In the genomic region with DNA sequence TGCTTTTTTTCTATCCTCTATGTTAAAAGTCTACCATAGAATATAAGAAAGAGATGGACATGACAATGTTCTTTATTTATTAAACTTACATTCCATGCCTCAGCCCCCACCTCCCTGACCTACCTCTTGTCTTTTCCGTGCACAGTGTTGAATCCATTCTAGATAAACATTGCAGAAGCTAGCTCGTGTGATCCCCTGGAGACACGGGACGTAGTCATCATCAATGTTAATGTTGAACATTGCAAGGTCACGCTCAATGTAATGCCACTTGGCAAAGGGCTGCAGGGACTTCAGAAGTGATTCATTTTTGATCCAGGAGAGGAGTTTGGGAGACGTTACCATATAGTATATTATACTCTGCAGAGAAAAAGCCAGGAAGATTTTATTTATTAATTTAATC, we compare ENCODE assay signal across 24 cellular contexts.
"Had no signal": no experiment of that assay in that cellular context is flagged by ENCODE, and none has a peak within 500 bp of the region (broad histone marks: within the 10 kb centered on the region; RNA-seq: fewer than 3 reads in every experiment).

No MANE protein-coding gene starts in this region.

- H3K4me1 ChIP-seq: ascending aorta had no signal

- H3K4me3 Mint-ChIP-seq: activated B cell treated with CpG ODN at 0.5 μM for 24 hours; activated CD4-positive, alpha-beta T cell treated with anti-CD3 and anti-CD28 coated beads, Interleukin-2, amount 10 ng/mL, durations not matched to agents 24 days and 14 days; activated CD8-positive, alpha-beta memory T cell treated with anti-CD3 and anti-CD28 coated beads, Interleukin-2, amount 10 ng/mL, durations not matched to agents 7 days and 5 days; activated naive CD8-positive, alpha-beta T cell treated with anti-CD3 and anti-CD28 coated beads, Interleukin-2, amount 50 U/mL, for 24 hours; activated T-cell treated with anti-CD3 and anti-CD28 coated beads, Interleukin-2, amount 50 U/mL, for 4 hours; central memory CD8-positive, alpha-beta T cell; T-helper 1 cell treated with Interleukin-12 subunit alpha and Interleukin-12 subunit beta and Interleukin-4 antibody, amounts not matched to agents 30 μg/mL and 1 μg/mL, for 36 hours had no signal

- H3K9me3 Mint-ChIP-seq: activated B cell treated with CpG ODN at 0.5 μM for 24 hours; activated CD4-positive, alpha-beta T cell treated with anti-CD3 and anti-CD28 coated beads, Interleukin-2, amount 10 ng/mL, durations not matched to agents 24 days and 14 days; activated naive CD4-positive, alpha-beta T cell treated with anti-CD3 and anti-CD28 coated beads, Interleukin-2, amount 50 U/mL, for 72 hours; activated naive CD8-positive, alpha-beta T cell treated with anti-CD3 and anti-CD28 coated beads, Interleukin-2, amount 50 U/mL, for 24 hours; activated T-cell treated with anti-CD3 and anti-CD28 coated beads, Interleukin-2, amount 50 U/mL, for 4 hours; central memory CD8-positive, alpha-beta T cell; T-helper 1 cell treated with Interleukin-12 subunit alpha and Interleukin-12 subunit beta and Interleukin-4 antibody, amounts not matched to agents 30 μg/mL and 1 μg/mL, for 36 hours had no signal

- H3K27me3 ChIP-seq: ascending aorta, body of pancreas had no signal

- H3K27ac Mint-ChIP-seq: activated B cell treated with CpG ODN at 0.5 μM for 24 hours; activated CD4-positive, alpha-beta T cell treated with anti-CD3 and anti-CD28 coated beads, Interleukin-2, amount 10 ng/mL, durations not matched to agents 24 days and 14 days; activated CD8-positive, alpha-beta memory T cell treated with anti-CD3 and anti-CD28 coated beads, Interleukin-2, amount 10 ng/mL, durations not matched to agents 7 days and 5 days; activated naive CD4-positive, alpha-beta T cell treated with anti-CD3 and anti-CD28 coated beads, Interleukin-2, amount 50 U/mL, for 72 hours; activated naive CD8-positive, alpha-beta T cell treated with anti-CD3 and anti-CD28 coated beads, Interleukin-2, amount 50 U/mL, for 24 hours; T-helper 1 cell treated with Interleukin-12 subunit alpha and Interleukin-12 subunit beta and Interleukin-4 antibody, amounts not matched to agents 30 μg/mL and 1 μg/mL, for 36 hours had no signal

- H3K4me3 ChIP-seq: ascending aorta, body of pancreas had no signal

- DNase-seq: activated B cell treated with CpG ODN at 0.5 μM for 24 hours; activated CD4-positive, alpha-beta T cell treated with anti-CD3 and anti-CD28 coated beads for 1 hour; activated CD4-positive, alpha-beta T cell treated with anti-CD3 and anti-CD28 coated beads, Interleukin-2, amount 10 ng/mL, durations not matched to agents 24 days and 14 days; activated CD4-positive, alpha-beta T cell treated with anti-CD3 and anti-CD28 coated beads, Interleukin-2, amount 50 U/mL, for 48 hours; activated CD8-positive, alpha-beta memory T cell treated with anti-CD3 and anti-CD28 coated beads, Interleukin-2, amount 10 ng/mL, durations not matched to agents 7 days and 5 days; activated effector memory CD4-positive, alpha-beta T cell treated with anti-CD3 and anti-CD28 coated beads, Interleukin-2, amount 50 U/mL, for 16 hours; activated naive CD4-positive, alpha-beta T cell treated with Interleukin-2 at 50 U/mL for 16 hours; activated naive CD8-positive, alpha-beta T cell treated with anti-CD3 and anti-CD28 coated beads, Interleukin-2, amount 50 U/mL, for 24 hours; activated T-cell treated with anti-CD3 and anti-CD28 coated beads, Interleukin-2, amount 50 U/mL, for 4 hours; amniotic stem cell; body of pancreas; KBM-7; NCI-H1092 treated with DMSO at 0.1 percent for 48 hours; NCI-H1417 treated with DMSO at 0.1 percent for 48 hours; NCI-H1694; NCI-H2029 treated with DMSO at 0.1 percent for 48 hours; NCI-H446; NCI-H524; SHP77 treated with DMSO at 0.1 percent for 48 hours; T-helper 9 cell had no signal

- H3K27ac ChIP-seq: ascending aorta, body of pancreas had no signal

- H3K36me3 ChIP-seq: ascending aorta had no signal

- H3K4me1 Mint-ChIP-seq: activated B cell treated with CpG ODN at 0.5 μM for 24 hours; central memory CD8-positive, alpha-beta T cell had no signal

- H3K27me3 Mint-ChIP-seq: activated B cell treated with CpG ODN at 0.5 μM for 24 hours; activated CD4-positive, alpha-beta T cell treated with anti-CD3 and anti-CD28 coated beads, Interleukin-2, amount 10 ng/mL, durations not matched to agents 24 days and 14 days; activated CD8-positive, alpha-beta memory T cell treated with anti-CD3 and anti-CD28 coated beads, Interleukin-2, amount 10 ng/mL, durations not matched to agents 7 days and 5 days; activated naive CD8-positive, alpha-beta T cell treated with anti-CD3 and anti-CD28 coated beads, Interleukin-2, amount 50 U/mL, for 24 hours; central memory CD8-positive, alpha-beta T cell had no signal

- H3K9me3 ChIP-seq: ascending aorta, body of pancreas had no signal
